In genomic region chr6:100126682-100127484, GRCh38 we compare ENCODE assay signal across 14 cellular contexts.
DNase-seq lines count a peak whose midpoint lies in the region; ATAC-seq and TF ChIP-seq lines count a peak whose summit lies in the region.
"Had no signal": no experiment of that assay in that cellular context is flagged by ENCODE, and none has a peak within 500 bp of the region (broad histone marks: within the 10 kb centered on the region; RNA-seq: fewer than 3 reads in every experiment).

No MANE protein-coding gene starts in this region.

- no peak overlapping the region for H3K27ac ChIP-seq in RWPE1
- no peak overlapping the region for H3K27ac ChIP-seq in ascending aorta
- H3K27ac ChIP-seq: dorsolateral prefrontal cortex, left lung, neutrophil, spleen had no signal

- no peaks in the 10 kb centered on the region for H3K4me1 ChIP-seq in ascending aorta
- H3K4me1 ChIP-seq: left lung, spleen had no signal

- TF ChIP-seq CTCF in GM20000 (IDR thresholded peaks at IDR 0.05; ENCODE audit: extremely low read depth, missing control alignments) (no peak), choroid plexus epithelial cell (conservative IDR thresholded peaks at IDR 0.05; ENCODE audit: low read depth, low read length) (peak; percentile 9), RWPE1 (conservative IDR thresholded peaks at IDR 0.05; ENCODE audit: low read depth) (no peak), ascending aorta (IDR thresholded peaks at IDR 0.05) (no peak)

- peaks cover 0 to 7% of the 10 kb centered on the region in 2 donors for H3K9me3 ChIP-seq in ascending aorta
- H3K9me3 ChIP-seq: neutrophil had no signal

- no peaks in the 10 kb centered on the region for H3K27me3 ChIP-seq in ascending aorta
- H3K27me3 ChIP-seq: left lung, neutrophil, spleen had no signal

- ATAC-seq in GM18508 (IDR thresholded peaks at IDR 0.05; ENCODE audit: insufficient read depth, unreplicated experiment): peak; percentile 78
- peak; percentile 60 for ATAC-seq in HG03457 (IDR thresholded peaks at IDR 0.05; ENCODE audit: unreplicated experiment)
- ATAC-seq: left lung had no signal

- intact Hi-C loops in ascending aorta (cut with DNase I): no loop called here

- POLR2A ChIA-PET in RWPE1 (lab: Yijun Ruan, JAX; ENCODE audit: low non-redundant PET): no interaction called here

- DNase-seq in GM20000 (ENCODE audit: low spot score) (peak; percentile 23), choroid plexus epithelial cell (ENCODE audit: low read depth) (peak; percentile 8), EL (no peak), RWPE1 (ENCODE audit: low spot score) (no peak), ascending aorta (ENCODE audit: low spot score in 2 of 2) (no peak)
- DNase-seq: CD8-positive, alpha-beta memory T cell; dorsolateral prefrontal cortex; GOT3; left lung; NCI-H1092 treated with DMSO at 0.1 percent for 48 hours; spleen had no signal

- no peaks in the 10 kb centered on the region for H3K36me3 ChIP-seq in ascending aorta
- H3K36me3 ChIP-seq: left lung, neutrophil, spleen had no signal

- CTCF ChIA-PET in RWPE1 (lab: Yijun Ruan, JAX): interaction anchor here (0.6 kb wide), 2 partner anchors 54 to 192 kb away, joined by 3 read pairs; no protein-coding TSS in a partner anchor

- H3K4me3 ChIP-seq in choroid plexus epithelial cell (ENCODE audit: low read depth, low read length) (no peak overlapping the region), ascending aorta (no peak overlapping the region)
- H3K4me3 ChIP-seq: dorsolateral prefrontal cortex, left lung, spleen had no signal

Comparison
In these comparisons a context has a peak if more than half of its experiments do, and no peak if none do; other contexts are left out.
1. DNase-seq: peak in GM20000 (single experiment) and choroid plexus epithelial cell (single experiment); none in EL (single experiment), RWPE1 (single experiment) and ascending aorta (0 of 2).